Comparison of ENCODE assay signal across 9 cellular contexts in genomic region chr9:137326436-137327060, GRCh38. TPM values are rescaled to one million over a fixed set of nuclear protein-coding genes. Genes with fewer than 3 reads are reported as not detected.
DNase-seq lines count a peak whose midpoint lies in the region; ATAC-seq and TF ChIP-seq lines count a peak whose summit lies in the region.
"Had no signal": no experiment of that assay in that cellular context is flagged by ENCODE, and none has a peak within 500 bp of the region (broad histone marks: within the 10 kb centered on the region; RNA-seq: fewer than 3 reads in every experiment).

No MANE protein-coding gene starts in this region.

- no peaks in the 10 kb centered on the region for H3K27me3 Mint-ChIP-seq in activated T-helper 1 cell treated with anti-CD3 and anti-CD28 coated beads, Interleukin-12 subunit alpha, Interleukin-12 subunit beta, Interleukin-2, Interleukin-4 antibody, amounts not matched to agents 30 ng/mL and 10 ng/mL and 1 ng/mL, durations not matched to agents 14 hours and 24 hours and 36 hours (ENCODE audit: insufficient read depth)
- peaks cover 3 to 14% of the 10 kb centered on the region in 2 donors for H3K27me3 Mint-ChIP-seq in natural killer cell (ENCODE audit: low read depth in 2 of 2)
- peaks cover 4% of the 10 kb centered on the region for H3K27me3 Mint-ChIP-seq in mesothelial cell of epicardium (ENCODE audit: low read depth)

- TF ChIP-seq CTCF in natural killer cell (IDR thresholded peaks at IDR 0.05): no peak
- TF ChIP-seq CTCF in mesothelial cell of epicardium (IDR thresholded peaks at IDR 0.05; ENCODE audit: unreplicated experiment): no peak

- peak overlapping the region; percentile 16; the same call in 1 of the 2 replicates for H3K4me3 ChIP-seq in GM08714 (ENCODE audit: low read length)
- H3K4me3 ChIP-seq: ascending aorta had no signal

- ATAC-seq in GM21423 (IDR thresholded peaks at IDR 0.05; ENCODE audit: unreplicated experiment): peak; percentile 70
- ATAC-seq in natural killer cell: peak; percentile 75 to 91 (median 81)
- no peak for ATAC-seq in GM21360 (IDR thresholded peaks at IDR 0.05; ENCODE audit: unreplicated experiment)

- H3K36me3 Mint-ChIP-seq in activated T-helper 1 cell treated with anti-CD3 and anti-CD28 coated beads, Interleukin-12 subunit alpha, Interleukin-12 subunit beta, Interleukin-2, Interleukin-4 antibody, amounts not matched to agents 30 ng/mL and 10 ng/mL and 1 ng/mL, durations not matched to agents 14 hours and 24 hours and 36 hours (ENCODE audit: low read depth): peaks cover 3% of the 10 kb centered on the region
- no peaks in the 10 kb centered on the region for H3K36me3 Mint-ChIP-seq in natural killer cell
- no peaks in the 10 kb centered on the region for H3K36me3 Mint-ChIP-seq in mesothelial cell of epicardium

- DNase-seq in activated T-helper 1 cell treated with anti-CD3 and anti-CD28 coated beads, Interleukin-12 subunit alpha, Interleukin-12 subunit beta, Interleukin-2, Interleukin-4 antibody, amounts not matched to agents 30 ng/mL and 10 ng/mL and 1 ng/mL, durations not matched to agents 14 hours and 24 hours and 36 hours (ENCODE audit: low spot score): no peak
- DNase-seq in natural killer cell: no peak
- DNase-seq in OCI-M1 (lab: John Stamatoyannopoulos, UW): no peak
- DNase-seq in mesothelial cell of epicardium (ENCODE audit: low spot score in 2 of 2, unreplicated experiment in 2 of 2): no peak
- DNase-seq: NCI-H1092 had no signal

- H3K4me1 Mint-ChIP-seq in activated T-helper 1 cell treated with anti-CD3 and anti-CD28 coated beads, Interleukin-12 subunit alpha, Interleukin-12 subunit beta, Interleukin-2, Interleukin-4 antibody, amounts not matched to agents 30 ng/mL and 10 ng/mL and 1 ng/mL, durations not matched to agents 14 hours and 24 hours and 36 hours (ENCODE audit: low read depth): peaks cover 23% of the 10 kb centered on the region
- H3K4me1 Mint-ChIP-seq in natural killer cell (peaks cover 5 to 23% of the 10 kb centered on the region in 2 donors), mesothelial cell of epicardium (no peaks in the 10 kb centered on the region)

- H3K27ac Mint-ChIP-seq in activated T-helper 1 cell treated with anti-CD3 and anti-CD28 coated beads, Interleukin-12 subunit alpha, Interleukin-12 subunit beta, Interleukin-2, Interleukin-4 antibody, amounts not matched to agents 30 ng/mL and 10 ng/mL and 1 ng/mL, durations not matched to agents 14 hours and 24 hours and 36 hours: peak overlapping the region; percentile 77
- H3K27ac Mint-ChIP-seq in natural killer cell (peak overlapping the region in 1 of 2 donors; percentile 87), mesothelial cell of epicardium (no peak overlapping the region)

- intact Hi-C loops in activated T-helper 1 cell treated with anti-CD3 and anti-CD28 coated beads, Interleukin-12 subunit alpha, Interleukin-12 subunit beta, Interleukin-2, Interleukin-4 antibody, amounts not matched to agents 30 ng/mL and 10 ng/mL and 1 ng/mL, durations not matched to agents 14 hours and 24 hours and 36 hours (cut with micrococcal nuclease): no loop called here
- intact Hi-C loops in natural killer cell (cut with micrococcal nuclease): no loop called here

- peak overlapping the region; percentile 43 for H3K4me3 Mint-ChIP-seq in activated T-helper 1 cell treated with anti-CD3 and anti-CD28 coated beads, Interleukin-12 subunit alpha, Interleukin-12 subunit beta, Interleukin-2, Interleukin-4 antibody, amounts not matched to agents 30 ng/mL and 10 ng/mL and 1 ng/mL, durations not matched to agents 14 hours and 24 hours and 36 hours
- H3K4me3 Mint-ChIP-seq in natural killer cell: peak overlapping the region; percentile 45
- H3K4me3 Mint-ChIP-seq in mesothelial cell of epicardium: no peak overlapping the region

- peaks cover 19% of the 10 kb centered on the region for H3K9me3 Mint-ChIP-seq in activated T-helper 1 cell treated with anti-CD3 and anti-CD28 coated beads, Interleukin-12 subunit alpha, Interleukin-12 subunit beta, Interleukin-2, Interleukin-4 antibody, amounts not matched to agents 30 ng/mL and 10 ng/mL and 1 ng/mL, durations not matched to agents 14 hours and 24 hours and 36 hours
- peaks cover 4 to 7% of the 10 kb centered on the region in 2 donors for H3K9me3 Mint-ChIP-seq in natural killer cell
- peaks cover 15% of the 10 kb centered on the region for H3K9me3 Mint-ChIP-seq in mesothelial cell of epicardium

RNA-seq across cellular contexts. Expression of gene NRARP, which starts 24.5 kb away (rescaled TPM):
- 15.2 and 15.4 TPM in 2 replicates for total RNA-seq in activated T-helper 1 cell treated with anti-CD3 and anti-CD28 coated beads, Interleukin-12 subunit alpha, Interleukin-12 subunit beta, Interleukin-2, Interleukin-4 antibody, amounts not matched to agents 30 ng/mL and 10 ng/mL and 1 ng/mL, durations not matched to agents 14 hours and 24 hours and 36 hours
- total RNA-seq in natural killer cell (1 to 10 TPM in 2 of 3 donors, under 1 TPM in 1; 0.88 to 2.3 (median 1.2) TPM), mesothelial cell of epicardium (7.4 to 9.6 TPM (median 9.2 TPM) in 3 replicates)

RNA-seq across cellular contexts. Expression of gene TOR4A, which starts 49.0 kb away (rescaled TPM):
- total RNA-seq in activated T-helper 1 cell treated with anti-CD3 and anti-CD28 coated beads, Interleukin-12 subunit alpha, Interleukin-12 subunit beta, Interleukin-2, Interleukin-4 antibody, amounts not matched to agents 30 ng/mL and 10 ng/mL and 1 ng/mL, durations not matched to agents 14 hours and 24 hours and 36 hours: 11.6 and 11.7 TPM in 2 replicates
- total RNA-seq in natural killer cell: 10 to 100 TPM; 16.3 to 24.6 (median 19.2) TPM
- 5.7 to 6.5 TPM (median 6.5 TPM) in 3 replicates for total RNA-seq in mesothelial cell of epicardium
